In the genomic region with DNA sequence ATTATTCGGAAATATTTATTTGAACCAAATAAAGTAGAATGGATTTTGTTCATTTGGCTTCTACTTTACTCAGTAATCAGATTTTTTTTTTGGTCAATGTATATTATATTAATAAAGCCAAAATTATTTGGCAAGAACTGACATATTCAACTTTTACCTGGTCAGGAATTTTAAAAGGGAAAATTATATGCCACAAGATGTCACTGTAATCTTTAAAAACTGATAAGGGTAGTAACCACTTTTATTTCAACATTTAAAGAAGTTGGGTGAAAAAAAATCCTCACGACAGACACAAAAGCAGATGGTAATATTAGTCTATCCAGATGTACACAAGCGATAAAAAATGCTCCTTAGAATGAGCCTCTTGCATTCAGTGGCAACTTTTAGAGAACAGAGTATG, we compare ENCODE assay signal across 13 cellular contexts.
DNase-seq lines count a peak whose midpoint lies in the region; TF ChIP-seq lines count a peak whose summit lies in the region.
"Had no signal": no experiment of that assay in that cellular context is flagged by ENCODE, and none has a peak within 500 bp of the region (broad histone marks: within the 10 kb centered on the region; RNA-seq: fewer than 3 reads in every experiment).

No MANE protein-coding gene starts in this region.

- no peaks in the 10 kb centered on the region for H3K27me3 Mint-ChIP-seq in neural crest cell (ENCODE audit: low read depth)
- H3K27me3 Mint-ChIP-seq in activated CD4-positive, alpha-beta T cell treated with anti-CD3 and anti-CD28 coated beads, Interleukin-2, amount 10 ng/mL, durations not matched to agents 24 days and 14 days = peaks cover under 1% of the 10 kb centered on the region

- intact Hi-C loops in activated CD4-positive, alpha-beta T cell treated with anti-CD3 and anti-CD28 coated beads, Interleukin-2, amount 10 ng/mL, durations not matched to agents 24 days and 14 days (cut with micrococcal nuclease) = loop anchor here (5.0 kb wide), 1 partner anchor 45 kb away; no protein-coding TSS in a partner anchor

- in situ Hi-C loops in astrocyte of the spinal cord (cut with HindIII; ENCODE audit: low sequenced_read_pairs) = no loop called here

- TF ChIP-seq CTCF in astrocyte of the spinal cord (IDR thresholded peaks at IDR 0.05; ENCODE audit: low read depth, low read length) (no peak), neural crest cell (conservative IDR thresholded peaks at IDR 0.05) (peak; percentile 39)

- peak; percentile 18 for DNase-seq in ELR (ENCODE audit: low read depth)
- DNase-seq in NCI-H2171 (lab: John Stamatoyannopoulos, UW) = peak; percentile 68
- DNase-seq in astrocyte of the spinal cord (ENCODE audit: low read depth, low spot score) = peak; percentile 5
- DNase-seq in neural crest cell (ENCODE audit: low read depth, low spot score) = no peak
- no peak for DNase-seq in activated CD4-positive, alpha-beta T cell treated with anti-CD3 and anti-CD28 coated beads, Interleukin-2, amount 10 ng/mL, durations not matched to agents 24 days and 14 days
- no peak for DNase-seq in NCI-H2107 (lab: John Stamatoyannopoulos, UW)
- no peak for DNase-seq in NCI-H526 (lab: John Stamatoyannopoulos, UW)
- DNase-seq in NCI-H510A treated with DMSO at 0.1 percent for 48 hours (lab: John Stamatoyannopoulos, UW) = no peak
- DNase-seq: NCI-H1105 treated with DMSO at 0.1 percent for 48 hours; nephron progenitor cell; stimulated activated naive CD4-positive, alpha-beta T cell treated with Interleukin-2 at 50 U/mL for 16 hours had no signal

- no peaks in the 10 kb centered on the region for H3K36me3 Mint-ChIP-seq in neural crest cell (ENCODE audit: low read depth)
- no peaks in the 10 kb centered on the region for H3K36me3 Mint-ChIP-seq in activated CD4-positive, alpha-beta T cell treated with anti-CD3 and anti-CD28 coated beads, Interleukin-2, amount 10 ng/mL, durations not matched to agents 24 days and 14 days (ENCODE audit: low read depth)

- H3K27ac Mint-ChIP-seq in neural crest cell (ENCODE audit: unreplicated experiment) = no peak overlapping the region
- no peak overlapping the region for H3K27ac Mint-ChIP-seq in activated CD4-positive, alpha-beta T cell treated with anti-CD3 and anti-CD28 coated beads, Interleukin-2, amount 10 ng/mL, durations not matched to agents 24 days and 14 days
- H3K27ac Mint-ChIP-seq: activated T-helper 1 cell treated with anti-CD3 and anti-CD28 coated beads, Interleukin-12 subunit alpha, Interleukin-12 subunit beta, Interleukin-2, Interleukin-4 antibody, amounts not matched to agents 30 ng/mL and 10 ng/mL and 1 ng/mL, durations not matched to agents 14 hours and 24 hours and 36 hours; nephron progenitor cell had no signal

- no peaks in the 10 kb centered on the region for H3K4me1 Mint-ChIP-seq in neural crest cell
- no peaks in the 10 kb centered on the region for H3K4me1 Mint-ChIP-seq in activated CD4-positive, alpha-beta T cell treated with anti-CD3 and anti-CD28 coated beads, Interleukin-2, amount 10 ng/mL, durations not matched to agents 24 days and 14 days
- H3K4me1 Mint-ChIP-seq: nephron progenitor cell had no signal

- no peak overlapping the region for H3K4me3 Mint-ChIP-seq in neural crest cell
- H3K4me3 Mint-ChIP-seq in activated CD4-positive, alpha-beta T cell treated with anti-CD3 and anti-CD28 coated beads, Interleukin-2, amount 10 ng/mL, durations not matched to agents 24 days and 14 days = no peak overlapping the region
- H3K4me3 Mint-ChIP-seq: activated T-helper 1 cell treated with anti-CD3 and anti-CD28 coated beads, Interleukin-12 subunit alpha, Interleukin-12 subunit beta, Interleukin-2, Interleukin-4 antibody, amounts not matched to agents 30 ng/mL and 10 ng/mL and 1 ng/mL, durations not matched to agents 14 hours and 24 hours and 36 hours; nephron progenitor cell had no signal

- H3K9me3 Mint-ChIP-seq in neural crest cell = no peaks in the 10 kb centered on the region
- H3K9me3 Mint-ChIP-seq in activated CD4-positive, alpha-beta T cell treated with anti-CD3 and anti-CD28 coated beads, Interleukin-2, amount 10 ng/mL, durations not matched to agents 24 days and 14 days = no peaks in the 10 kb centered on the region
- H3K9me3 Mint-ChIP-seq: activated T-helper 1 cell treated with anti-CD3 and anti-CD28 coated beads, Interleukin-12 subunit alpha, Interleukin-12 subunit beta, Interleukin-2, Interleukin-4 antibody, amounts not matched to agents 30 ng/mL and 10 ng/mL and 1 ng/mL, durations not matched to agents 14 hours and 24 hours and 36 hours; nephron progenitor cell had no signal

- no peak overlapping the region for H3K4me3 ChIP-seq in astrocyte of the spinal cord (ENCODE audit: low read depth, low read length)
- H3K4me3 ChIP-seq: cardiac muscle cell had no signal

Comparison
In these comparisons a context has a peak if more than half of its experiments do, and no peak if none do; other contexts are left out.
1. DNase-seq: peak in ELR (single experiment), NCI-H2171 (single experiment) and astrocyte of the spinal cord (single experiment); none in neural crest cell (single experiment), activated CD4-positive, alpha-beta T cell treated with anti-CD3 and anti-CD28 coated beads, Interleukin-2, amount 10 ng/mL, durations not matched to agents 24 days and 14 days (single experiment), NCI-H2107 (single experiment), NCI-H526 (0 of 2) and NCI-H510A treated with DMSO at 0.1 percent for 48 hours (single experiment).